In the genomic region with DNA sequence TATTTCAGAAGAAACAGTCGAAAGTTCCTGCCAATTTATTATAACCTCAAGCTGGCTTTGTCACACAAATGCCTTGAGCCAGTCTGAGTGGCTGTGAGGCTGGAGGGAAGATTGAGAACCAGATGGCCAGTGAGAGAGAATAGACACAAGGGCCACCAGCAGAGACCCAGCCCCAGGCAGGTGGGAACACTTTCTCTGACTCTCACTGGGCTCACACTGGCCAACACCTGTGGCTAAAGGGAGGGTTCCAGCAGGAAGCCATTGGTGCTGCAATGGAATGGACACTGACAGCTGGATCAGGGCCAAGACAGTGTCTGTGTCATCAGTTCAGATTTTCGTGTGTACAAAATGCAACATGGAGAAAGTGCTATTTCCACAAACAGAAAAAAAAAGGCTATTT, we compare ENCODE assay signal across 26 cellular contexts. TPM values are rescaled to one million over a fixed set of nuclear protein-coding genes. Genes with fewer than 3 reads are reported as not detected.
"Had no signal": no experiment of that assay in that cellular context is flagged by ENCODE, and none has a peak within 500 bp of the region (broad histone marks: within the 10 kb centered on the region; RNA-seq: fewer than 3 reads in every experiment).

No MANE protein-coding gene starts in this region.

- H2AFZ ChIP-seq: hepatocyte had no signal

- H3K4me2 ChIP-seq: hepatocyte had no signal

- H3K4me1 ChIP-seq: psoas muscle had no signal

- H3K9me3 Mint-ChIP-seq: activated naive CD8-positive, alpha-beta T cell treated with anti-CD3 and anti-CD28 coated beads, Interleukin-2, amount 50 U/mL, for 24 hours; immature natural killer cell; natural killer cell had no signal

- H3K36me3 ChIP-seq: cardiac muscle cell, lower lobe of right lung, thyroid gland had no signal

- H3K4me3 ChIP-seq: body of pancreas, cardiac muscle cell, hepatocyte, lower lobe of right lung, psoas muscle, thyroid gland had no signal

- H3K27ac Mint-ChIP-seq: activated CD8-positive, alpha-beta memory T cell treated with anti-CD3 and anti-CD28 coated beads, Interleukin-2, amount 10 ng/mL, durations not matched to agents 7 days and 5 days; activated naive CD8-positive, alpha-beta T cell treated with anti-CD3 and anti-CD28 coated beads, Interleukin-2, amount 50 U/mL, for 24 hours; activated T-helper 1 cell treated with anti-CD3 and anti-CD28 coated beads, Interleukin-12 subunit alpha, Interleukin-12 subunit beta, Interleukin-2, Interleukin-4 antibody, amounts not matched to agents 30 ng/mL and 10 ng/mL and 1 ng/mL, durations not matched to agents 14 hours and 24 hours and 36 hours; immature natural killer cell; natural killer cell; WTC11 had no signal

- H3K4me3 Mint-ChIP-seq: activated CD8-positive, alpha-beta memory T cell treated with anti-CD3 and anti-CD28 coated beads, Interleukin-2, amount 10 ng/mL, durations not matched to agents 7 days and 5 days; activated naive CD8-positive, alpha-beta T cell treated with anti-CD3 and anti-CD28 coated beads, Interleukin-2, amount 50 U/mL, for 24 hours; activated T-helper 1 cell treated with anti-CD3 and anti-CD28 coated beads, Interleukin-12 subunit alpha, Interleukin-12 subunit beta, Interleukin-2, Interleukin-4 antibody, amounts not matched to agents 30 ng/mL and 10 ng/mL and 1 ng/mL, durations not matched to agents 14 hours and 24 hours and 36 hours; immature natural killer cell; natural killer cell; WTC11 had no signal

- H3K27ac ChIP-seq: body of pancreas, cardiac muscle cell, hepatocyte, lower lobe of right lung, psoas muscle, thyroid gland had no signal

- H3K36me3 Mint-ChIP-seq: activated CD8-positive, alpha-beta memory T cell treated with anti-CD3 and anti-CD28 coated beads, Interleukin-2, amount 10 ng/mL, durations not matched to agents 7 days and 5 days; natural killer cell; WTC11 had no signal

- H3K27me3 ChIP-seq: body of pancreas, thyroid gland had no signal

- DNase-seq: activated CD4-positive, alpha-beta T cell treated with anti-CD3 and anti-CD28 coated beads for 4 hours; activated CD4-positive, alpha-beta T cell treated with anti-CD3 and anti-CD28 coated beads, Interleukin-2, amount 50 U/mL, for 48 hours; activated CD8-positive, alpha-beta memory T cell treated with anti-CD3 and anti-CD28 coated beads, Interleukin-2, amount 10 ng/mL, durations not matched to agents 7 days and 5 days; activated gamma-delta T cell; activated naive CD4-positive, alpha-beta T cell treated with anti-CD3 and anti-CD28 coated beads, Interleukin-2, amount 50 U/mL, for 16 hours; activated naive CD8-positive, alpha-beta T cell treated with anti-CD3 and anti-CD28 coated beads, Interleukin-2, amount 50 U/mL, for 24 hours; body of pancreas; dermis blood vessel endothelial cell; effector CD8-positive, alpha-beta T cell; foreskin melanocyte; immature natural killer cell; lower lobe of right lung; natural killer cell; psoas muscle; right cardiac atrium; stimulated activated CD4-positive, alpha-beta T cell treated with anti-CD3 and anti-CD28 coated beads, Interleukin-4, amount 100 ng/mL, for 24 hours; stimulated activated naive CD8-positive, alpha-beta T cell treated with anti-CD3 and anti-CD28 coated beads, Interleukin-15, Interleukin-2, amounts not matched to agents 100 U/mL and 50 U/mL, for 24 hours; T-helper 9 cell; thyroid gland had no signal

- H3K79me2 ChIP-seq: hepatocyte had no signal

- ATAC-seq: activated CD8-positive, alpha-beta memory T cell treated with anti-CD3 and anti-CD28 coated beads, Interleukin-2, amount 10 ng/mL, durations not matched to agents 7 days and 5 days; activated naive CD8-positive, alpha-beta T cell treated with anti-CD3 and anti-CD28 coated beads, Interleukin-2, amount 50 U/mL, for 24 hours; body of pancreas; left lobe of liver; lower lobe of right lung; natural killer cell; psoas muscle; right cardiac atrium; stimulated activated naive CD8-positive, alpha-beta T cell treated with anti-CD3 and anti-CD28 coated beads, Interleukin-15, Interleukin-2, amounts not matched to agents 100 U/mL and 50 U/mL, for 24 hours; WTC11 had no signal

- H3K9me3 ChIP-seq: body of pancreas, lower lobe of right lung, psoas muscle, thyroid gland had no signal

RNA-seq across cellular contexts. Expression of a gene that starts 29.9 kb away (rescaled TPM):
- total RNA-seq: activated T-helper 1 cell treated with anti-CD3 and anti-CD28 coated beads, Interleukin-12 subunit alpha, Interleukin-12 subunit beta, Interleukin-2, Interleukin-4 antibody, amounts not matched to agents 30 ng/mL and 10 ng/mL and 1 ng/mL, durations not matched to agents 14 hours and 24 hours and 36 hours; hepatocyte; left lobe of liver; osteoblast; T-helper 1 cell treated with Interleukin-12 subunit alpha and Interleukin-12 subunit beta and Interleukin-4 antibody, amounts not matched to agents 30 ng/mL and 1 ng/mL, for 36 hours had no signal
- polyA plus RNA-seq: cardiac muscle cell, hepatocyte had no signal
